Comparison of ENCODE assay signal across 16 cellular contexts in the genomic region with DNA sequence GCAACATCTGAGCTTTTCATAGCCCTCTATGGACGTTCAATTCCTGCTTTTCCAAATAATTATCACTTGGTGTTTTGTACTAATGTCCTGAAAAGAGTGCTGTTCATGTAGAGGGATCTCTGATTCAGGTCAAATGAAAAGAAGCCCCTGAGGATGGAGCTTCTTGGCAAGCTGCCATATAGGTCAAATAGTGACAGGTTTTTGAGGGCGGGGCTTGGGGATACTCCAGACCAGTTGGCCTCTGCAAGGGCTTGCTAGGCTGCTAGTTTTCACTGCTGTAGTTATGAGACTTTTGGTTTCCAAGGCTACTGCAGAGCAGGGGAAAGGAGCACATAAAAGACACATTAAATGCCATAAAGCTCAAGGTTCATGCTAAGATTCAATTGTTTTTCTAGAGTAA.
A peak's percentile ranks its signal among the peaks of the same experiment; 100 is the strongest.
DNase-seq lines count a peak whose midpoint lies in the region; ATAC-seq and TF ChIP-seq lines count a peak whose summit lies in the region.
"Had no signal": no experiment of that assay in that cellular context is flagged by ENCODE, and none has a peak within 500 bp of the region (broad histone marks: within the 10 kb centered on the region; RNA-seq: fewer than 3 reads in every experiment).

No MANE protein-coding gene starts in this region.

- no peak overlapping the region for H2BK15ac ChIP-seq in IMR-90 (ENCODE audit: low read depth, low read length)
- no peak overlapping the region for H2BK15ac ChIP-seq in mesendoderm (replicated peaks; ENCODE audit: low read depth)

- H4K5ac ChIP-seq in IMR-90 (ENCODE audit: low read depth, low read length) (no peak overlapping the region), mesendoderm (ENCODE audit: low read length) (no peak overlapping the region)

- H3K14ac ChIP-seq in IMR-90 (replicated peaks; ENCODE audit: low read depth, low read length): no peak overlapping the region

- H3K27ac ChIP-seq in IMR-90 (ENCODE audit: insufficient read depth, low read length) (no peak overlapping the region), mesendoderm (ENCODE audit: low read depth, low read length) (no peak overlapping the region)
- H3K27ac ChIP-seq: foreskin keratinocyte, left ventricle myocardium inferior, parathyroid adenoma, testis had no signal

- H3K4ac ChIP-seq in IMR-90 (ENCODE audit: low read depth, low read length) (no peak overlapping the region), mesendoderm (ENCODE audit: low read depth, low read length) (no peak overlapping the region)

- H3K27me3 ChIP-seq in IMR-90 (ENCODE audit: control insufficient read depth, insufficient read depth, low read length): no peaks in the 10 kb centered on the region
- no peaks in the 10 kb centered on the region for H3K27me3 ChIP-seq in mesendoderm (ENCODE audit: insufficient read depth, low read length, poor library complexity)
- H3K27me3 ChIP-seq: foreskin keratinocyte, testis had no signal

- POLR2A ChIA-PET in IMR-90 (lab: Charles Lee; ENCODE audit: unreplicated experiment): no interaction called here

- TF ChIP-seq POLR2A in IMR-90 (IDR thresholded peaks at IDR 0.05; ENCODE audit: low read depth, low read length): no peak

- H3K4me1 ChIP-seq in IMR-90 (ENCODE audit: control insufficient read depth, insufficient read depth, low read length) (peaks cover 2% of the 10 kb centered on the region; the same call in 1 of the 2 replicates), mesendoderm (ENCODE audit: control insufficient read depth, low read depth, low read length) (peaks cover 2% of the 10 kb centered on the region)
- H3K4me1 ChIP-seq: parathyroid adenoma, testis had no signal

- CTCF ChIA-PET in IMR-90 (lab: Yijun Ruan, JAX): interaction anchor here (0.5 kb wide), 1 partner anchor 399 kb away, joined by 3 read pairs; no protein-coding TSS in a partner anchor

- H3K36me3 ChIP-seq in IMR-90 (ENCODE audit: control insufficient read depth, insufficient read depth, low read length) (no peaks in the 10 kb centered on the region), mesendoderm (ENCODE audit: control insufficient read depth, insufficient read depth, low read length) (no peaks in the 10 kb centered on the region)
- H3K36me3 ChIP-seq: left ventricle myocardium inferior had no signal

- H4K20me1 ChIP-seq in IMR-90 (ENCODE audit: insufficient read depth, low read length): no peaks in the 10 kb centered on the region

- H2AK9ac ChIP-seq in IMR-90 (replicated peaks; ENCODE audit: low read depth, low read length, poor library complexity): no peak overlapping the region

- H2AK5ac ChIP-seq in IMR-90 (ENCODE audit: low read depth, low read length): no peak overlapping the region
- no peak overlapping the region for H2AK5ac ChIP-seq in mesendoderm (ENCODE audit: low read length)

- intact Hi-C loops in IMR-90 (cut with micrococcal nuclease): loop anchor here (5.0 kb wide), 1 partner anchor 83 kb away; no protein-coding TSS in a partner anchor

- H3K56ac ChIP-seq in IMR-90 (ENCODE audit: extremely low read depth, insufficient read depth, low read length) (no peak overlapping the region), mesendoderm (ENCODE audit: low read length) (no peak overlapping the region)

- ATAC-seq in IMR-90 (ENCODE audit: low read depth): no peak
- ATAC-seq: Right ventricle myocardium inferior had no signal

- H3K18ac ChIP-seq in IMR-90 (ENCODE audit: low read depth, low read length): peak overlapping the region; percentile 6; the same call in 1 of the 2 replicates
- H3K18ac ChIP-seq in mesendoderm (ENCODE audit: low read length): no peak overlapping the region

- BruUV-seq in IMR-90 (replicated peaks; lab: Mats Ljungman, UMichigan): no TSS peak

- H2BK20ac ChIP-seq in IMR-90 (ENCODE audit: low read depth, low read length): no peak overlapping the region

- no peaks in the 10 kb centered on the region for H3K79me2 ChIP-seq in mesendoderm (ENCODE audit: control insufficient read depth, insufficient read depth, low read length)
- H3K79me2 ChIP-seq: parathyroid adenoma had no signal

- H3K9me1 ChIP-seq in IMR-90 (ENCODE audit: insufficient read depth, low read length): no peaks in the 10 kb centered on the region

- H4K91ac ChIP-seq in IMR-90 (ENCODE audit: insufficient read depth, low read depth, low read length): no peak overlapping the region

- H3K79me1 ChIP-seq in IMR-90 (ENCODE audit: low read depth in 1 of 2, low read length in 2 of 2) (no peaks in the 10 kb centered on the region), mesendoderm (ENCODE audit: low read length) (no peaks in the 10 kb centered on the region)

- no peak for TF ChIP-seq CTCF in IMR-90 (conservative IDR thresholded peaks at IDR 0.05; ENCODE audit: low read depth, low read length)

- TF ChIP-seq RAD21 in IMR-90 (IDR thresholded peaks at IDR 0.05; ENCODE audit: low read length): no peak

- no peak overlapping the region for H3K4me2 ChIP-seq in IMR-90 (ENCODE audit: low read depth, low read length)
- no peak overlapping the region for H3K4me2 ChIP-seq in mesendoderm (ENCODE audit: low read length)

- H3K23ac ChIP-seq in IMR-90 (ENCODE audit: low read depth, low read length) (no peak overlapping the region), mesendoderm (ENCODE audit: low read length) (no peak overlapping the region)

- H3K4me3 ChIP-seq in IMR-90 (ENCODE audit: insufficient read depth, low read depth, low read length) (no peak overlapping the region), mesendoderm (ENCODE audit: low read length) (no peak overlapping the region)
- H3K4me3 ChIP-seq: left ventricle myocardium inferior, testis had no signal

- peak; percentile 67 for DNase-seq in DMS53 (lab: John Stamatoyannopoulos, UW)
- no peak for DNase-seq in IMR-90
- peak; percentile 83 for DNase-seq in NCI-H82 (lab: John Stamatoyannopoulos, UW)
- peak; percentile 7 for DNase-seq in iPS-NIHi11 (ENCODE audit: low spot score)
- no peak for DNase-seq in mesendoderm
- DNase-seq in anterior cingulate cortex (lab: John Stamatoyannopoulos, UW): no peak
- no peak for DNase-seq in SW480 (ENCODE audit: low spot score)
- DNase-seq: activated gamma-delta T cell; foreskin keratinocyte; left ventricle myocardium inferior; MV-4-11; NK-92 treated with Interleukin-12 subunit alpha and Interleukin-12 subunit beta, amount 100 ng/mL, for 24 hours; T-helper 2 cell; testis had no signal

- H2BK5ac ChIP-seq in IMR-90 (ENCODE audit: low read depth, low read length, poor library complexity, severe bottlenecking): no peak overlapping the region
- H2BK5ac ChIP-seq in mesendoderm (ENCODE audit: low read length): no peak overlapping the region

- no peak overlapping the region for H4K8ac ChIP-seq in IMR-90 (ENCODE audit: low read depth in 2 of 2, low read length in 2 of 2)
- no peak overlapping the region for H4K8ac ChIP-seq in mesendoderm (ENCODE audit: low read depth, low read length)

- no peak overlapping the region for H2BK120ac ChIP-seq in IMR-90 (ENCODE audit: low read depth, low read length)
- no peak overlapping the region for H2BK120ac ChIP-seq in mesendoderm (ENCODE audit: low read depth, low read length)

- WGBS in IMR-90 (ENCODE audit: extremely low coverage in 2 of 2, insufficient read length in 1 of 2), 2 experiments: no CpG with 5 or more reads among the region's 2 CpGs
- no CpG with 5 or more reads among the region's 2 CpGs for WGBS in mesendoderm (ENCODE audit: extremely low coverage, insufficient coverage, low lambda C conversion rate)

- no peak overlapping the region for H2AFZ ChIP-seq in IMR-90 (replicated peaks; ENCODE audit: low read length, poor library complexity)
- H2AFZ ChIP-seq: parathyroid adenoma had no signal

- 0 out of 2 replicates have a peak, but pooled peaks cover 2% of the 10 kb centered on the region for H3K9me3 ChIP-seq in IMR-90 (ENCODE audit: control insufficient read depth, insufficient read depth, low read length)
- H3K9me3 ChIP-seq: testis had no signal

- dilution Hi-C loops in IMR-90 (cut with HindIII; ENCODE audit: low sequenced_read_pairs, unreplicated experiment): no loop called here

- in situ Hi-C loops in IMR-90 (cut with MboI; ENCODE audit: low sequenced_read_pairs): no loop called here

- H3K9ac ChIP-seq in IMR-90 (ENCODE audit: low read depth, low read length) (no peak overlapping the region), mesendoderm (ENCODE audit: low read length) (no peak overlapping the region)
- H3K9ac ChIP-seq: parathyroid adenoma had no signal

TF ChIP-seq in IMR-90, 13 proteins besides CTCF, POLR2A, EP300 and RAD21:
- TF ChIP-seq NFE2L2 (IDR thresholded peaks at IDR 0.05; ENCODE audit: low read depth, low read length): no peak
- no peak for TF ChIP-seq CHD1 (IDR thresholded peaks at IDR 0.05; ENCODE audit: low read depth, low read length)
- TF ChIP-seq, protein P1, sequence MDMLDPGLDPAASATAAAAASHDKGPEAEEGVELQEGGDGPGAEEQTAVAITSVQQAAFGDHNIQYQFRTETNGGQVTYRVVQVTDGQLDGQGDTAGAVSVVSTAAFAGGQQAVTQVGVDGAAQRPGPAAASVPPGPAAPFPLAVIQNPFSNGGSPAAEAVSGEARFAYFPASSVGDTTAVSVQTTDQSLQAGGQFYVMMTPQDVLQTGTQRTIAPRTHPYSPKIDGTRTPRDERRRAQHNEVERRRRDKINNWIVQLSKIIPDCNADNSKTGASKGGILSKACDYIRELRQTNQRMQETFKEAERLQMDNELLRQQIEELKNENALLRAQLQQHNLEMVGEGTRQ (IDR thresholded peaks at IDR 0.05; ENCODE audit: low read depth, low read length): no peak
- TF ChIP-seq RCOR1 (IDR thresholded peaks at IDR 0.05; ENCODE audit: insufficient replicate concordance, low read length): no peak
- TF ChIP-seq, protein P2, sequence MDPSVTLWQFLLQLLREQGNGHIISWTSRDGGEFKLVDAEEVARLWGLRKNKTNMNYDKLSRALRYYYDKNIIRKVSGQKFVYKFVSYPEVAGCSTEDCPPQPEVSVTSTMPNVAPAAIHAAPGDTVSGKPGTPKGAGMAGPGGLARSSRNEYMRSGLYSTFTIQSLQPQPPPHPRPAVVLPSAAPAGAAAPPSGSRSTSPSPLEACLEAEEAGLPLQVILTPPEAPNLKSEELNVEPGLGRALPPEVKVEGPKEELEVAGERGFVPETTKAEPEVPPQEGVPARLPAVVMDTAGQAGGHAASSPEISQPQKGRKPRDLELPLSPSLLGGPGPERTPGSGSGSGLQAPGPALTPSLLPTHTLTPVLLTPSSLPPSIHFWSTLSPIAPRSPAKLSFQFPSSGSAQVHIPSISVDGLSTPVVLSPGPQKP (IDR thresholded peaks at IDR 0.05; ENCODE audit: borderline replicate concordance, low read depth, low read length): no peak
- TF ChIP-seq FOS (IDR thresholded peaks at IDR 0.05; ENCODE audit: low read depth, low read length): no peak
TF ChIP-seq in IMR-90: peak in this region for 0.

Comparison
In these comparisons a context has a peak if more than half of its experiments do, and no peak if none do; other contexts are left out.
1. DNase-seq: peak in DMS53 (single experiment), NCI-H82 (single experiment) and iPS-NIHi11 (single experiment); none in IMR-90 (single experiment), mesendoderm (single experiment), anterior cingulate cortex (0 of 58) and SW480 (single experiment).